1 cellular context compared by ENCODE assay signal in genomic region chr6:5999688-6000608, GRCh38.
TF ChIP-seq lines count a peak whose summit lies in the region.

No MANE protein-coding gene starts in this region.

TF ChIP-seq in A549, 52 proteins besides CTCF, POLR2A, EP300 and RAD21 (continued from another document):
- TF ChIP-seq USF2 (IDR thresholded peaks at IDR 0.05): no peak
- TF ChIP-seq PHF8 (IDR thresholded peaks at IDR 0.05; ENCODE audit: borderline replicate concordance, low read depth): no peak
- no peak for TF ChIP-seq FOSB (CRISPR knock-in tag; IDR thresholded peaks at IDR 0.05)
- TF ChIP-seq SMC3 (IDR thresholded peaks at IDR 0.05): no peak
- TF ChIP-seq ZSCAN20 (CRISPR knock-in tag; IDR thresholded peaks at IDR 0.05): no peak
- no peak for TF ChIP-seq MAFK (IDR thresholded peaks at IDR 0.05; ENCODE audit: partially characterized antibody)
- TF ChIP-seq BCL3 (IDR thresholded peaks at IDR 0.05): no peak
- TF ChIP-seq KDM5A (IDR thresholded peaks at IDR 0.05): no peak
- no peak for TF ChIP-seq PBX3 (IDR thresholded peaks at IDR 0.05)
